In the genomic region with DNA sequence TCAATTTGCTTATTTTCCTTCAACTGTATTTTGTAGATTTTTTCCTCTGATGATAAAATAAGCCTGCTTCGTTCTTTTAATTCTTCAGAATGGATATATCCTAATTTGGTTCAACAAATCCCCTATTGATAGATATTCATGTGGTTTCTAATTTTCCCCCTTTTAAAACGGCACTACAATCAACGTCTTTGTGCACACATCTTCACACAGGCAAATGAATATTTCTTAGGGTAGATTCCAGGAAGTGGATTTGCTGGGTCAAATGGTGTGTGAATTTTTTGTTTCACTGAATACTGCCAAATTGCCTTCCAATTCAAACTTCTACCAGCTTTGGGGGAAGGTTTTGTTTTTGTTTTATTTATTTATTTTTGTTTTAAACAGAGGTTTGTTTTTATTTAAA, we compare ENCODE assay signal across 18 cellular contexts.
"Had no signal": no experiment of that assay in that cellular context is flagged by ENCODE, and none has a peak within 500 bp of the region (broad histone marks: within the 10 kb centered on the region; RNA-seq: fewer than 3 reads in every experiment).

No MANE protein-coding gene starts in this region.

- ATAC-seq: activated CD8-positive, alpha-beta T cell treated with anti-CD3 and anti-CD28 coated beads, Interleukin-2, amount 10 ng/mL, durations not matched to agents 7 days and 5 days; body of pancreas; Right ventricle myocardium inferior had no signal

- H3K4me1 ChIP-seq: ascending aorta, body of pancreas had no signal

- H3K4me3 ChIP-seq: ascending aorta, body of pancreas had no signal

- H3K36me3 ChIP-seq: ascending aorta had no signal

- H3K9me3 ChIP-seq: ascending aorta, body of pancreas had no signal

- DNase-seq: activated CD4-positive, alpha-beta T cell treated with anti-CD3 and anti-CD28 coated beads for 48 hours; activated CD4-positive, alpha-beta T cell treated with anti-CD3 and anti-CD28 coated beads, Interleukin-2, amount 50 U/mL, for 4 hours; activated CD4-positive, CD25-positive, alpha-beta regulatory T cell treated with anti-CD3 and anti-CD28 coated beads, Interleukin-2, amount 50 U/mL, for 72 hours; activated CD8-positive, alpha-beta memory T cell treated with anti-CD3 and anti-CD28 coated beads, Interleukin-2, amount 50 U/mL, for 48 hours; activated CD8-positive, alpha-beta T cell treated with anti-CD3 and anti-CD28 coated beads, Interleukin-2, amount 10 ng/mL, durations not matched to agents 7 days and 5 days; activated T-cell treated with anti-CD3 and anti-CD28 coated beads, Interleukin-2, amount 50 U/mL, for 1 hour; amniotic stem cell; body of pancreas; central memory CD4-positive, alpha-beta T cell; KG1; NCI-H1105; NCI-H1436; NCI-H1694 treated with DMSO at 0.1 percent for 48 hours; NCI-H2029 treated with DMSO at 0.1 percent for 48 hours; NCI-H524; RPMI8226 had no signal

- H3K27me3 ChIP-seq: ascending aorta, body of pancreas had no signal

- H3K27ac ChIP-seq: ascending aorta, body of pancreas had no signal
